10 cellular contexts compared by ENCODE assay signal in the genomic region with DNA sequence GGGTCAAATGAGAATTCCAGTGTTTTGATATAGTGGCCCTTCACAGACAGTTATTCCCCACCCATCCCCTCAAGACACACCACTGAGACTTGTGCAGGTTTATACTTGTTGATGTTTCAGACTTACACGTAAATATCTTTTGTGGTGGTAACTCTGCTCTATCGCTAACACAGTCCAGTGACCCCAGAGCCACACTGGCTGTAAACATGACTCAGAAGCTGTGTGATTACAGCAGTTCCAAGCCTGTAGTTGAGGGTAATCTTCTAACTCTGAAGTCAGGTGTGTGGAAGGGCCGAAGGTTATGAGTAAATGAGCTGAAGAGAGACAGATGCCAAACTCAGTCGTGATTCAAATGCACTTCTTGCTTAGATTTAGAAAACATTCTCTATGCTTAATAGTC. TPM values are rescaled to one million over a fixed set of nuclear protein-coding genes. Genes with fewer than 3 reads are reported as not detected.
DNase-seq lines count a peak whose midpoint lies in the region; ATAC-seq and TF ChIP-seq lines count a peak whose summit lies in the region.
"Had no signal": no experiment of that assay in that cellular context is flagged by ENCODE, and none has a peak within 500 bp of the region (broad histone marks: within the 10 kb centered on the region; RNA-seq: fewer than 3 reads in every experiment).

No MANE protein-coding gene starts in this region.

- H3K36me3 Mint-ChIP-seq in activated CD4-positive, alpha-beta memory T cell treated with anti-CD3 and anti-CD28 coated beads for 36 hours, result peaks cover 5% of the 10 kb centered on the region
- peaks cover 5% of the 10 kb centered on the region for H3K36me3 Mint-ChIP-seq in activated CD4-positive, alpha-beta memory T cell treated with anti-CD3 and anti-CD28 coated beads, Interleukin-2, amount 10 ng/mL, durations not matched to agents 7 days and 5 days (ENCODE audit: low read depth)
- no peaks in the 10 kb centered on the region for H3K36me3 Mint-ChIP-seq in effector memory CD8-positive, alpha-beta T cell (ENCODE audit: insufficient read depth)
- no peaks in the 10 kb centered on the region for H3K36me3 Mint-ChIP-seq in activated naive CD4-positive, alpha-beta T cell treated with anti-CD3 and anti-CD28 coated beads for 36 hours (ENCODE audit: low read depth)

- TF ChIP-seq CTCF in epithelial cell of proximal tubule (conservative IDR thresholded peaks at IDR 0.05; ENCODE audit: low read depth, low read length), result no peak

- H3K27me3 Mint-ChIP-seq in activated CD4-positive, alpha-beta memory T cell treated with anti-CD3 and anti-CD28 coated beads for 36 hours, result no peaks in the 10 kb centered on the region
- no peaks in the 10 kb centered on the region for H3K27me3 Mint-ChIP-seq in activated CD4-positive, alpha-beta memory T cell treated with anti-CD3 and anti-CD28 coated beads, Interleukin-2, amount 10 ng/mL, durations not matched to agents 7 days and 5 days
- H3K27me3 Mint-ChIP-seq in stimulated activated naive CD8-positive, alpha-beta T cell treated with anti-CD3 and anti-CD28 coated beads, Interleukin-15, amount 100 ng/mL, for 72 hours, result no peaks in the 10 kb centered on the region
- peaks cover 0 to 14% of the 10 kb centered on the region in 2 donors for H3K27me3 Mint-ChIP-seq in effector memory CD8-positive, alpha-beta T cell
- no peaks in the 10 kb centered on the region for H3K27me3 Mint-ChIP-seq in activated naive CD4-positive, alpha-beta T cell treated with anti-CD3 and anti-CD28 coated beads for 36 hours (ENCODE audit: low read depth)

- H3K27ac Mint-ChIP-seq in activated CD4-positive, alpha-beta memory T cell treated with anti-CD3 and anti-CD28 coated beads for 36 hours, result peak overlapping the region; percentile 51
- no peak overlapping the region for H3K27ac Mint-ChIP-seq in activated CD4-positive, alpha-beta memory T cell treated with anti-CD3 and anti-CD28 coated beads, Interleukin-2, amount 10 ng/mL, durations not matched to agents 7 days and 5 days
- peak overlapping the region in 1 of 2 donors; percentile 23 for H3K27ac Mint-ChIP-seq in stimulated activated naive CD8-positive, alpha-beta T cell treated with anti-CD3 and anti-CD28 coated beads, Interleukin-15, amount 100 ng/mL, for 72 hours
- no peak overlapping the region for H3K27ac Mint-ChIP-seq in effector memory CD8-positive, alpha-beta T cell
- H3K27ac Mint-ChIP-seq in activated naive CD4-positive, alpha-beta T cell treated with anti-CD3 and anti-CD28 coated beads for 36 hours, result no peak overlapping the region

- DNase-seq in activated CD4-positive, alpha-beta memory T cell treated with anti-CD3 and anti-CD28 coated beads for 36 hours, result no peak
- no peak for DNase-seq in activated CD4-positive, alpha-beta memory T cell treated with anti-CD3 and anti-CD28 coated beads, Interleukin-2, amount 10 ng/mL, durations not matched to agents 7 days and 5 days
- DNase-seq in epithelial cell of proximal tubule (ENCODE audit: low read depth) (peak; percentile 94), pons (ENCODE audit: low spot score) (no peak)
- no peak for DNase-seq in stimulated activated naive CD8-positive, alpha-beta T cell treated with anti-CD3 and anti-CD28 coated beads, Interleukin-15, amount 100 ng/mL, for 72 hours
- no peak for DNase-seq in effector memory CD8-positive, alpha-beta T cell
- no peak for DNase-seq in activated naive CD4-positive, alpha-beta T cell treated with anti-CD3 and anti-CD28 coated beads for 36 hours
- DNase-seq: NCI-H2171 treated with DMSO at 0.1 percent for 48 hours had no signal

- CTCF ChIA-PET in activated CD4-positive, alpha-beta memory T cell treated with anti-CD3 and anti-CD28 coated beads for 36 hours (lab: Charles Lee), result interaction anchor here (0.7 to 1.7 kb wide), 2 partner anchors 10 to 256 kb away, joined by 3 to 6 read pairs; no protein-coding TSS in a partner anchor
- CTCF ChIA-PET in activated CD4-positive, alpha-beta memory T cell treated with anti-CD3 and anti-CD28 coated beads, Interleukin-2, amount 10 ng/mL, durations not matched to agents 7 days and 5 days (lab: Charles Lee), result no interaction called here
- CTCF ChIA-PET in activated naive CD4-positive, alpha-beta T cell treated with anti-CD3 and anti-CD28 coated beads for 36 hours (lab: Charles Lee), result interaction anchor here (1.0 kb wide), 1 partner anchor 10 kb away, joined by 4 read pairs; no protein-coding TSS in a partner anchor

- no peak overlapping the region for H3K4me3 Mint-ChIP-seq in activated CD4-positive, alpha-beta memory T cell treated with anti-CD3 and anti-CD28 coated beads for 36 hours
- no peak overlapping the region for H3K4me3 Mint-ChIP-seq in activated CD4-positive, alpha-beta memory T cell treated with anti-CD3 and anti-CD28 coated beads, Interleukin-2, amount 10 ng/mL, durations not matched to agents 7 days and 5 days
- H3K4me3 Mint-ChIP-seq in stimulated activated naive CD8-positive, alpha-beta T cell treated with anti-CD3 and anti-CD28 coated beads, Interleukin-15, amount 100 ng/mL, for 72 hours, result no peak overlapping the region
- H3K4me3 Mint-ChIP-seq in effector memory CD8-positive, alpha-beta T cell, result no peak overlapping the region
- H3K4me3 Mint-ChIP-seq in activated naive CD4-positive, alpha-beta T cell treated with anti-CD3 and anti-CD28 coated beads for 36 hours, result no peak overlapping the region

- ATAC-seq in HG03558 (IDR thresholded peaks at IDR 0.05; ENCODE audit: extremely low read depth, unreplicated experiment), result peak; percentile 58
- ATAC-seq in stimulated activated naive CD8-positive, alpha-beta T cell treated with anti-CD3 and anti-CD28 coated beads, Interleukin-15, amount 100 ng/mL, for 72 hours, result peak; percentile 33
- no peak for ATAC-seq in effector memory CD8-positive, alpha-beta T cell (replicated peaks)

- peak overlapping the region; percentile 26 for H3K4me3 ChIP-seq in epithelial cell of proximal tubule (ENCODE audit: low read depth, low read length)

- H3K9me3 Mint-ChIP-seq in activated CD4-positive, alpha-beta memory T cell treated with anti-CD3 and anti-CD28 coated beads for 36 hours, result no peaks in the 10 kb centered on the region
- H3K9me3 Mint-ChIP-seq in activated CD4-positive, alpha-beta memory T cell treated with anti-CD3 and anti-CD28 coated beads, Interleukin-2, amount 10 ng/mL, durations not matched to agents 7 days and 5 days, result no peaks in the 10 kb centered on the region
- no peaks in the 10 kb centered on the region for H3K9me3 Mint-ChIP-seq in stimulated activated naive CD8-positive, alpha-beta T cell treated with anti-CD3 and anti-CD28 coated beads, Interleukin-15, amount 100 ng/mL, for 72 hours
- no peaks in the 10 kb centered on the region for H3K9me3 Mint-ChIP-seq in effector memory CD8-positive, alpha-beta T cell
- H3K9me3 Mint-ChIP-seq in activated naive CD4-positive, alpha-beta T cell treated with anti-CD3 and anti-CD28 coated beads for 36 hours, result no peaks in the 10 kb centered on the region

- POLR2A ChIA-PET in activated CD4-positive, alpha-beta memory T cell treated with anti-CD3 and anti-CD28 coated beads for 36 hours (lab: Charles Lee), result no interaction called here
- POLR2A ChIA-PET in activated CD4-positive, alpha-beta memory T cell treated with anti-CD3 and anti-CD28 coated beads, Interleukin-2, amount 10 ng/mL, durations not matched to agents 7 days and 5 days (lab: Charles Lee), result no interaction called here

- peaks cover 18% of the 10 kb centered on the region for H3K4me1 Mint-ChIP-seq in activated CD4-positive, alpha-beta memory T cell treated with anti-CD3 and anti-CD28 coated beads for 36 hours (ENCODE audit: low read depth)
- peaks cover 8% of the 10 kb centered on the region for H3K4me1 Mint-ChIP-seq in activated CD4-positive, alpha-beta memory T cell treated with anti-CD3 and anti-CD28 coated beads, Interleukin-2, amount 10 ng/mL, durations not matched to agents 7 days and 5 days
- H3K4me1 Mint-ChIP-seq in stimulated activated naive CD8-positive, alpha-beta T cell treated with anti-CD3 and anti-CD28 coated beads, Interleukin-15, amount 100 ng/mL, for 72 hours, result peaks cover 16% of the 10 kb centered on the region
- H3K4me1 Mint-ChIP-seq in effector memory CD8-positive, alpha-beta T cell (ENCODE audit: low read depth in 2 of 2), result no peaks in the 10 kb centered on the region
- H3K4me1 Mint-ChIP-seq in activated naive CD4-positive, alpha-beta T cell treated with anti-CD3 and anti-CD28 coated beads for 36 hours (ENCODE audit: low read depth), result peaks cover 15% of the 10 kb centered on the region

- intact Hi-C loops in activated CD4-positive, alpha-beta memory T cell treated with anti-CD3 and anti-CD28 coated beads for 36 hours (cut with micrococcal nuclease), result no loop called here
- intact Hi-C loops in activated naive CD4-positive, alpha-beta T cell treated with anti-CD3 and anti-CD28 coated beads for 36 hours (cut with micrococcal nuclease), result no loop called here

RNA-seq across cellular contexts. Expression of gene NOBOX, which starts 19.4 kb away (rescaled TPM):
- total RNA-seq in activated CD4-positive, alpha-beta memory T cell treated with anti-CD3 and anti-CD28 coated beads for 36 hours, result not detected
- total RNA-seq in activated CD4-positive, alpha-beta memory T cell treated with anti-CD3 and anti-CD28 coated beads, Interleukin-2, amount 10 ng/mL, durations not matched to agents 7 days and 5 days, result not detected
- total RNA-seq in epithelial cell of proximal tubule, result not detected in 2 replicates
- total RNA-seq in activated naive CD4-positive, alpha-beta T cell treated with anti-CD3 and anti-CD28 coated beads for 36 hours, result not detected
- total RNA-seq: posterior vena cava had no signal

RNA-seq across cellular contexts. Expression of gene ARHGEF5, which starts 28.9 kb away (rescaled TPM):
- 10 to 100 TPM; 17.0 to 17.2 TPM for total RNA-seq in activated CD4-positive, alpha-beta memory T cell treated with anti-CD3 and anti-CD28 coated beads for 36 hours
- 10 to 100 TPM; 10.4 to 11.1 TPM for total RNA-seq in activated CD4-positive, alpha-beta memory T cell treated with anti-CD3 and anti-CD28 coated beads, Interleukin-2, amount 10 ng/mL, durations not matched to agents 7 days and 5 days
- 22.4 and 34.5 TPM in 2 replicates for total RNA-seq in epithelial cell of proximal tubule
- 10 to 100 TPM; 15.4 to 17.6 TPM for total RNA-seq in activated naive CD4-positive, alpha-beta T cell treated with anti-CD3 and anti-CD28 coated beads for 36 hours
